Comparison of ENCODE assay signal across 1 cellular context in genomic region chr3:160399347-160400047, GRCh38.
TF ChIP-seq lines count a peak whose summit lies in the region.

SMC4 (plus strand) TSS chr3:160399650; CDS start chr3:160400827, 1,177 bp downstream.

TF ChIP-seq in HepG2, 621 proteins besides CTCF, POLR2A, EP300 and RAD21 (continued from another document and continues in another):
- TF ChIP-seq KLF9 (CRISPR knock-in tag; IDR thresholded peaks at IDR 0.05; ENCODE audit: low read depth) (no peak), ZMAT3 (CRISPR knock-in tag; conservative IDR thresholded peaks at IDR 0.05) (peak; percentile 61; the same call in 1 of the 2 replicates), SIN3B (IDR thresholded peaks at IDR 0.05; ENCODE audit: low read length) (peak; percentile 95), ZNF768 (CRISPR knock-in tag; IDR thresholded peaks at IDR 0.05) (no peak), SKIL (CRISPR knock-in tag; IDR thresholded peaks at IDR 0.05; ENCODE audit: borderline replicate concordance) (no peak), MYNN (CRISPR knock-in tag; IDR thresholded peaks at IDR 0.05; ENCODE audit: low read depth) (no peak), KDM6A (CRISPR knock-in tag; IDR thresholded peaks at IDR 0.05; ENCODE audit: low read depth) (no peak), HNRNPK (IDR thresholded peaks at IDR 0.05; ENCODE audit: low read depth, low read length, poor library complexity, severe bottlenecking) (no peak), ISX (CRISPR knock-in tag; conservative IDR thresholded peaks at IDR 0.05) (no peak), ZNF441 (CRISPR knock-in tag; IDR thresholded peaks at IDR 0.05; ENCODE audit: borderline replicate concordance) (no peak), JDP2 (CRISPR knock-in tag; IDR thresholded peaks at IDR 0.05; ENCODE audit: borderline replicate concordance) (no peak), ATM (IDR thresholded peaks at IDR 0.05; ENCODE audit: borderline replicate concordance) (no peak), CERS6 (CRISPR knock-in tag; IDR thresholded peaks at IDR 0.05) (no peak), ARID2 (CRISPR knock-in tag; IDR thresholded peaks at IDR 0.05; ENCODE audit: borderline replicate concordance) (no peak), HDAC2 (CRISPR knock-in tag; IDR thresholded peaks at IDR 0.05) (no peak), SIX4 (CRISPR knock-in tag; IDR thresholded peaks at IDR 0.05) (no peak), DPF2 (CRISPR knock-in tag; IDR thresholded peaks at IDR 0.05; ENCODE audit: borderline replicate concordance, low read depth) (no peak), ZNF337 (CRISPR knock-in tag; IDR thresholded peaks at IDR 0.05; ENCODE audit: borderline replicate concordance, low read depth) (no peak), CCDC6 (CRISPR knock-in tag; IDR thresholded peaks at IDR 0.05) (peak; percentile 79), ZNF746 (CRISPR knock-in tag; IDR thresholded peaks at IDR 0.05) (no peak), ZNF775 (CRISPR knock-in tag; IDR thresholded peaks at IDR 0.05; ENCODE audit: borderline replicate concordance) (no peak), KDM4B (CRISPR knock-in tag; IDR thresholded peaks at IDR 0.05) (no peak), SNRNP70 (IDR thresholded peaks at IDR 0.05; ENCODE audit: low read depth, low read length) (no peak), HOXD1 (CRISPR knock-in tag; IDR thresholded peaks at IDR 0.05) (0 out of 2 replicates have a peak, but pooled peaks have one; percentile 35), KDM5A (IDR thresholded peaks at IDR 0.05; ENCODE audit: borderline replicate concordance, low read length) (peak; percentile 73), HNF4A (CRISPR knock-in tag; IDR thresholded peaks at IDR 0.05) (no peak), SUZ12 (IDR thresholded peaks at IDR 0.05; ENCODE audit: low read depth, low read length) (peak; percentile 41; the same call in 1 of the 2 replicates), ZBTB1 (CRISPR knock-in tag; IDR thresholded peaks at IDR 0.05; ENCODE audit: borderline replicate concordance) (no peak), ZKSCAN8 (CRISPR knock-in tag; IDR thresholded peaks at IDR 0.05; ENCODE audit: borderline replicate concordance) (no peak), TARDBP (CRISPR knock-in tag; IDR thresholded peaks at IDR 0.05) (no peak), ZNF75D (CRISPR knock-in tag; IDR thresholded peaks at IDR 0.05; ENCODE audit: borderline replicate concordance) (no peak), MAFF (IDR thresholded peaks at IDR 0.05; ENCODE audit: low read depth, low read length) (no peak), ZNF781 (CRISPR knock-in tag; IDR thresholded peaks at IDR 0.05; ENCODE audit: borderline replicate concordance, not compliant biosample characterization) (no peak), STAT5B (CRISPR knock-in tag; IDR thresholded peaks at IDR 0.05) (no peak), ZNF83 (CRISPR knock-in tag; IDR thresholded peaks at IDR 0.05; ENCODE audit: borderline replicate concordance) (no peak), ZNF503 (CRISPR knock-in tag; IDR thresholded peaks at IDR 0.05) (no peak; the same call in 1 of the 2 replicates), ZNF766 (CRISPR knock-in tag; IDR thresholded peaks at IDR 0.05; ENCODE audit: borderline replicate concordance) (peak; percentile 20; the same call in 1 of the 2 replicates), SYNCRIP (IDR thresholded peaks at IDR 0.05; ENCODE audit: insufficient read depth, low read depth, low read length) (no peak), SMC3 (IDR thresholded peaks at IDR 0.05; ENCODE audit: low read length) (no peak), ATAD3A (CRISPR knock-in tag; IDR thresholded peaks at IDR 0.05) (no peak), ETS1 (CRISPR knock-in tag; IDR thresholded peaks at IDR 0.05) (no peak), NFE2L2 (IDR thresholded peaks at IDR 0.05; ENCODE audit: low read length) (no peak), AGO1 (IDR thresholded peaks at IDR 0.05; ENCODE audit: low read depth, low read length, poor library complexity, severe bottlenecking) (no peak), KDM1A (CRISPR knock-in tag; IDR thresholded peaks at IDR 0.05) (no peak), PHB2 (IDR thresholded peaks at IDR 0.05; ENCODE audit: partially characterized antibody) (no peak), ZNF720 (CRISPR knock-in tag; IDR thresholded peaks at IDR 0.05) (no peak), ZNF101 (CRISPR knock-in tag; IDR thresholded peaks at IDR 0.05; ENCODE audit: borderline replicate concordance, low read depth) (no peak), SALL2 (CRISPR knock-in tag; IDR thresholded peaks at IDR 0.05) (no peak)
- TF ChIP-seq, protein P1, sequence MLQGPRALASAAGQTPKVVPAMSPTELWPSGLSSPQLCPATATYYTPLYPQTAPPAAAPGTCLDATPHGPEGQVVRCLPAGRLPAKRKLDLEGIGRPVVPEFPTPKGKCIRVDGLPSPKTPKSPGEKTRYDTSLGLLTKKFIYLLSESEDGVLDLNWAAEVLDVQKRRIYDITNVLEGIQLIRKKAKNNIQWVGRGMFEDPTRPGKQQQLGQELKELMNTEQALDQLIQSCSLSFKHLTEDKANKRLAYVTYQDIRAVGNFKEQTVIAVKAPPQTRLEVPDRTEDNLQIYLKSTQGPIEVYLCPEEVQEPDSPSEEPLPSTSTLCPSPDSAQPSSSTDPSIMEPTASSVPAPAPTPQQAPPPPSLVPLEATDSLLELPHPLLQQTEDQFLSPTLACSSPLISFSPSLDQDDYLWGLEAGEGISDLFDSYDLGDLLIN (CRISPR knock-in tag; IDR thresholded peaks at IDR 0.05; ENCODE audit: borderline replicate concordance), result peak; percentile 27; the same call in 1 of the 2 replicates
- TF ChIP-seq, protein P2, sequence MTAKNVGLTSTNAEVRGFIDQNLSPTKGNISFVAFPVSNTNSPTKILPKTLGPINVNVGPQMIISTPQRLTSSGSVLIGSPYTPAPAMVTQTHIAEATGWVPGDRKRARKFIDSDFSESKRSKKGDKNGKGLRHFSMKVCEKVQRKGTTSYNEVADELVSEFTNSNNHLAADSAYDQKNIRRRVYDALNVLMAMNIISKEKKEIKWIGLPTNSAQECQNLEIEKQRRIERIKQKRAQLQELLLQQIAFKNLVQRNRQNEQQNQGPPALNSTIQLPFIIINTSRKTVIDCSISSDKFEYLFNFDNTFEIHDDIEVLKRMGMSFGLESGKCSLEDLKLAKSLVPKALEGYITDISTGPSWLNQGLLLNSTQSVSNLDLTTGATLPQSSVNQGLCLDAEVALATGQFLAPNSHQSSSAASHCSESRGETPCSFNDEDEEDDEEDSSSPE (CRISPR knock-in tag; IDR thresholded peaks at IDR 0.05), result peak; percentile 98
- TF ChIP-seq, protein P3, sequence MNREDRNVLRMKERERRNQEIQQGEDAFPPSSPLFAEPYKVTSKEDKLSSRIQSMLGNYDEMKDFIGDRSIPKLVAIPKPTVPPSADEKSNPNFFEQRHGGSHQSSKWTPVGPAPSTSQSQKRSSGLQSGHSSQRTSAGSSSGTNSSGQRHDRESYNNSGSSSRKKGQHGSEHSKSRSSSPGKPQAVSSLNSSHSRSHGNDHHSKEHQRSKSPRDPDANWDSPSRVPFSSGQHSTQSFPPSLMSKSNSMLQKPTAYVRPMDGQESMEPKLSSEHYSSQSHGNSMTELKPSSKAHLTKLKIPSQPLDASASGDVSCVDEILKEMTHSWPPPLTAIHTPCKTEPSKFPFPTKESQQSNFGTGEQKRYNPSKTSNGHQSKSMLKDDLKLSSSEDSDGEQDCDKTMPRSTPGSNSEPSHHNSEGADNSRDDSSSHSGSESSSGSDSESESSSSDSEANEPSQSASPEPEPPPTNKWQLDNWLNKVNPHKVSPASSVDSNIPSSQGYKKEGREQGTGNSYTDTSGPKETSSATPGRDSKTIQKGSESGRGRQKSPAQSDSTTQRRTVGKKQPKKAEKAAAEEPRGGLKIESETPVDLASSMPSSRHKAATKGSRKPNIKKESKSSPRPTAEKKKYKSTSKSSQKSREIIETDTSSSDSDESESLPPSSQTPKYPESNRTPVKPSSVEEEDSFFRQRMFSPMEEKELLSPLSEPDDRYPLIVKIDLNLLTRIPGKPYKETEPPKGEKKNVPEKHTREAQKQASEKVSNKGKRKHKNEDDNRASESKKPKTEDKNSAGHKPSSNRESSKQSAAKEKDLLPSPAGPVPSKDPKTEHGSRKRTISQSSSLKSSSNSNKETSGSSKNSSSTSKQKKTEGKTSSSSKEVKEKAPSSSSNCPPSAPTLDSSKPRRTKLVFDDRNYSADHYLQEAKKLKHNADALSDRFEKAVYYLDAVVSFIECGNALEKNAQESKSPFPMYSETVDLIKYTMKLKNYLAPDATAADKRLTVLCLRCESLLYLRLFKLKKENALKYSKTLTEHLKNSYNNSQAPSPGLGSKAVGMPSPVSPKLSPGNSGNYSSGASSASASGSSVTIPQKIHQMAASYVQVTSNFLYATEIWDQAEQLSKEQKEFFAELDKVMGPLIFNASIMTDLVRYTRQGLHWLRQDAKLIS (CRISPR knock-in tag; IDR thresholded peaks at IDR 0.05), result no peak
- TF ChIP-seq, protein P4, sequence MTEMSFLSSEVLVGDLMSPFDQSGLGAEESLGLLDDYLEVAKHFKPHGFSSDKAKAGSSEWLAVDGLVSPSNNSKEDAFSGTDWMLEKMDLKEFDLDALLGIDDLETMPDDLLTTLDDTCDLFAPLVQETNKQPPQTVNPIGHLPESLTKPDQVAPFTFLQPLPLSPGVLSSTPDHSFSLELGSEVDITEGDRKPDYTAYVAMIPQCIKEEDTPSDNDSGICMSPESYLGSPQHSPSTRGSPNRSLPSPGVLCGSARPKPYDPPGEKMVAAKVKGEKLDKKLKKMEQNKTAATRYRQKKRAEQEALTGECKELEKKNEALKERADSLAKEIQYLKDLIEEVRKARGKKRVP (CRISPR knock-in tag; IDR thresholded peaks at IDR 0.05), result peak in 1 of 2 experiments; percentile 81; a peak in 2 of 4 replicates
- TF ChIP-seq, protein P5, sequence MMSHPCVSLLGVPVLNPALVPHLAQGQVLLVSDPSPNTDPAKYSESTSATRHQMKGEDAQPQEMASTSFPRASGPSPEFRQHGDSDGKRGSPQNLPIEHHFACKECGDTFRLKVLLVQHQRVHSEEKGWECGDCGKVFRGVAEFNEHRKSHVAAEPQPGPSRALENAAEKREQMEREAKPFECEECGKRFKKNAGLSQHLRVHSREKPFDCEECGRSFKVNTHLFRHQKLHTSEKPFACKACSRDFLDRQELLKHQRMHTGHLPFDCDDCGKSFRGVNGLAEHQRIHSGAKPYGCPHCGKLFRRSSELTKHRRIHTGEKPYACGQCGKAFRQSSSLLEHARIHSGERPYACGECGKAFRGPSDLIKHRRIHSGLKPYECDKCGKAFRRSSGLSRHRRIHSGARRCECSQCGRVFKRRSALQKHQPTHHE (CRISPR knock-in tag; IDR thresholded peaks at IDR 0.05; ENCODE audit: borderline replicate concordance), result no peak
- TF ChIP-seq, protein P6, sequence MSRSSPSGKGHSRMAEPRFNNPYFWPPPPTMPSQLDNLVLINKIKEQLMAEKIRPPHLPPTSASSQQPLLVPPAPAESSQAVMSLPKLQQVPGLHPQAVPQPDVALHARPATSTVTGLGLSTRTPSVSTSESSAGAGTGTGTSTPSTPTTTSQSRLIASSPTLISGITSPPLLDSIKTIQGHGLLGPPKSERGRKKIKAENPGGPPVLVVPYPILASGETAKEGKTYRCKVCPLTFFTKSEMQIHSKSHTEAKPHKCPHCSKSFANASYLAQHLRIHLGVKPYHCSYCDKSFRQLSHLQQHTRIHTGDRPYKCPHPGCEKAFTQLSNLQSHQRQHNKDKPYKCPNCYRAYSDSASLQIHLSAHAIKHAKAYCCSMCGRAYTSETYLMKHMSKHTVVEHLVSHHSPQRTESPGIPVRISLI (CRISPR knock-in tag; IDR thresholded peaks at IDR 0.05; ENCODE audit: borderline replicate concordance), result peak; percentile 97
